20 cellular contexts compared by ENCODE assay signal in genomic region chr2:1837022-1837421, GRCh38.
A peak's percentile ranks its signal among the peaks of the same experiment; 100 is the strongest.
DNase-seq lines count a peak whose midpoint lies in the region; ATAC-seq, FAIRE-seq and TF ChIP-seq lines count a peak whose summit lies in the region.
"Had no signal": no experiment of that assay in that cellular context is flagged by ENCODE, and none has a peak within 500 bp of the region (broad histone marks: within the 10 kb centered on the region; RNA-seq: fewer than 3 reads in every experiment).

No MANE protein-coding gene starts in this region.

- no peak for FAIRE-seq in HepG2 (lab: Jason Lieb, UNC)
- FAIRE-seq: endothelial cell of umbilical vein had no signal

- no peak for TF ChIP-seq EP300 in HepG2 (IDR thresholded peaks at IDR 0.05; ENCODE audit: low read depth in 2 of 2, low read length in 2 of 2)
- no peak for TF ChIP-seq EP300 in HepG2 (CRISPR knock-in tag; IDR thresholded peaks at IDR 0.05; ENCODE audit: borderline replicate concordance)

- intact Hi-C loops in cardiac septum (cut with DNase I), result no loop called here
- intact Hi-C loops in Right ventricle myocardium inferior (cut with DNase I), result no loop called here
- intact Hi-C loops in tibial artery (cut with DNase I; ENCODE audit: low total_unique reads), result no loop called here
- intact Hi-C loops in HepG2 (cut with micrococcal nuclease; ENCODE audit: unreplicated experiment), result no loop called here

- H3K4me3 ChIP-seq in tibial artery (no peak overlapping the region), HepG2 (replicated peaks in 1 of 3; ENCODE audit: insufficient read depth in 1 of 3, low read depth in 2 of 3, low read length in 3 of 3) (no peak overlapping the region)
- H3K4me3 ChIP-seq: adrenal gland, gastroesophageal sphincter, stomach had no signal

- H3K9ac ChIP-seq in HepG2 (ENCODE audit: insufficient read depth, low read depth, low read length), result no peak overlapping the region

- no peak overlapping the region for H2AFZ ChIP-seq in HepG2 (ENCODE audit: low read length)

- no TSS peak for BruUV-seq in HepG2 (replicated peaks; lab: Mats Ljungman, UMichigan)

- WGBS in HepG2 (ENCODE audit: low lambda C conversion rate), result 31% methylated on average over 8 of the region's 8 CpGs

- TF ChIP-seq CTCF in tibial artery (IDR thresholded peaks at IDR 0.05) (no peak), HepG2 (CRISPR knock-in tag; IDR thresholded peaks at IDR 0.05) (no peak)

- no peaks in the 10 kb centered on the region for H3K27me3 ChIP-seq in tibial artery
- H3K27me3 ChIP-seq in HepG2 (ENCODE audit: control insufficient read depth in 1 of 2, insufficient read depth in 2 of 2, low read length in 2 of 2), result peaks cover 11 to 55% of the 10 kb centered on the region in 2 experiments; a peak in 4 of 5 replicates
- H3K27me3 ChIP-seq: adrenal gland, gastroesophageal sphincter had no signal

- H3K9me3 ChIP-seq in tibial artery, result no peaks in the 10 kb centered on the region
- H3K9me3 ChIP-seq in HepG2 (ENCODE audit: low read length), result no peaks in the 10 kb centered on the region
- H3K9me3 ChIP-seq: adrenal gland, gastroesophageal sphincter, stomach had no signal

- H3K4me1 ChIP-seq in tibial artery (peaks cover 4 to 31% (median 22%) of the 10 kb centered on the region in 4 donors), HepG2 (ENCODE audit: insufficient read depth, low read length) (no peaks in the 10 kb centered on the region)
- H3K4me1 ChIP-seq: adrenal gland had no signal

- DNase-seq in cardiac septum (ENCODE audit: low spot score) (peak; percentile 57), Right ventricle myocardium inferior (ENCODE audit: missing footprints) (no peak), NCI-H2227 treated with DMSO at 0.1 percent for 48 hours (lab: John Stamatoyannopoulos, UW) (peak; percentile 84), iPS-NIHi11 (ENCODE audit: low spot score) (peak; percentile 65), tibial artery (peak in 1 of 2 donors; percentile 70), HepG2 (ENCODE audit: low spot score) (no peak)
- DNase-seq in stimulated activated CD4-positive, alpha-beta T cell treated with anti-CD3 and anti-CD28 coated beads, Interleukin-4, amount 100 ng/mL, for 1 hour, result no peak
- DNase-seq: activated CD4-positive, CD25-positive, alpha-beta regulatory T cell; adrenal gland; cerebellar nuclear complex; EL; NCI-H1694; stomach; T-helper 17 cell had no signal

- CTCF ChIA-PET in HepG2 (lab: Yijun Ruan, JAX; ENCODE audit: low intra/inter-chr PET ratio, low total read pairs), result no interaction called here

- no peak for TF ChIP-seq RAD21 in HepG2 (CRISPR knock-in tag; IDR thresholded peaks at IDR 0.05)

- H3K27ac ChIP-seq in tibial artery (peak overlapping the region; percentile 54 to 67), HepG2 (ENCODE audit: extremely low read length, insufficient read depth, low read length) (no peak overlapping the region)
- H3K27ac ChIP-seq: adrenal gland, gastroesophageal sphincter, stomach had no signal

- no peaks in the 10 kb centered on the region for H3K79me2 ChIP-seq in HepG2 (ENCODE audit: insufficient read depth, low read length)

- H3K4me2 ChIP-seq in HepG2 (ENCODE audit: low read depth, low read length), result no peak overlapping the region

- no peaks in the 10 kb centered on the region for H3K36me3 ChIP-seq in tibial artery
- no peaks in the 10 kb centered on the region for H3K36me3 ChIP-seq in HepG2 (replicated peaks in 1 of 2; ENCODE audit: control insufficient read depth in 1 of 2, insufficient read depth in 2 of 2, low read length in 2 of 2)
- H3K36me3 ChIP-seq: adrenal gland, gastroesophageal sphincter, stomach had no signal

- no peak for ATAC-seq in Right ventricle myocardium inferior
- ATAC-seq in GM19324 (IDR thresholded peaks at IDR 0.05; ENCODE audit: low FRiP score, unreplicated experiment), result no peak
- no peak for ATAC-seq in HepG2
- ATAC-seq: activated T-helper 17 cell treated with anti-CD3 and anti-CD28 coated beads, Interleukin-2, amount 50 U/mL, for 72 hours; natural killer cell treated with Interleukin-12 subunit alpha and Interleukin-12 subunit beta and Interleukin-15 and Interleukin-18, amount 100 ng/mL, for 72 hours; right cardiac atrium; T-helper 17 cell had no signal

- POLR2A ChIA-PET in HepG2 (lab: Yijun Ruan, JAX), result no interaction called here

- H4K20me1 ChIP-seq in HepG2 (ENCODE audit: insufficient read depth, low read length), result no peaks in the 10 kb centered on the region

- in situ Hi-C loops in HepG2 (cut with HindIII; ENCODE audit: extremely low pct_ligation_motif_present, low pct_unique_long_range_greater_than_20kb), result no loop called here

- no peak for TF ChIP-seq POLR2A in HepG2 (IDR thresholded peaks at IDR 0.05; ENCODE audit: insufficient read depth in 1 of 2, low read depth in 2 of 2, low read length in 2 of 2)

TF ChIP-seq in HepG2, 621 proteins besides CTCF, POLR2A, EP300 and RAD21:
- TF ChIP-seq ZNF761 (CRISPR knock-in tag; conservative IDR thresholded peaks at IDR 0.05), result no peak
- no peak for TF ChIP-seq ZNF34 (CRISPR knock-in tag; IDR thresholded peaks at IDR 0.05; ENCODE audit: borderline replicate concordance)
- no peak for TF ChIP-seq DNMT3B (CRISPR knock-in tag; conservative IDR thresholded peaks at IDR 0.05)
- no peak for TF ChIP-seq THYN1 (CRISPR knock-in tag; IDR thresholded peaks at IDR 0.05; ENCODE audit: borderline replicate concordance, low read depth)
- no peak for TF ChIP-seq TGIF2 (CRISPR knock-in tag; IDR thresholded peaks at IDR 0.05)
- TF ChIP-seq ZNF557 (CRISPR knock-in tag; IDR thresholded peaks at IDR 0.05), result no peak
- TF ChIP-seq ZBTB39 (CRISPR knock-in tag; IDR thresholded peaks at IDR 0.05), result no peak
- no peak for TF ChIP-seq GATA4 (IDR thresholded peaks at IDR 0.05; ENCODE audit: borderline replicate concordance, low read depth)
- no peak for TF ChIP-seq ZNF235 (CRISPR knock-in tag; IDR thresholded peaks at IDR 0.05; ENCODE audit: borderline replicate concordance)
- TF ChIP-seq HOXA5 (CRISPR knock-in tag; IDR thresholded peaks at IDR 0.05), result no peak
- TF ChIP-seq LBX2 (CRISPR knock-in tag; IDR thresholded peaks at IDR 0.05; ENCODE audit: borderline replicate concordance), result no peak
- TF ChIP-seq PAX8 (CRISPR knock-in tag; IDR thresholded peaks at IDR 0.05; ENCODE audit: borderline replicate concordance), result no peak

Comparison
In these comparisons a context has a peak if more than half of its experiments do, and no peak if none do; other contexts are left out.
1. DNase-seq: peak in cardiac septum (single experiment), NCI-H2227 treated with DMSO at 0.1 percent for 48 hours (single experiment) and iPS-NIHi11 (single experiment); none in Right ventricle myocardium inferior (single experiment), stimulated activated CD4-positive, alpha-beta T cell treated with anti-CD3 and anti-CD28 coated beads, Interleukin-4, amount 100 ng/mL, for 1 hour (single experiment) and HepG2 (single experiment).